Comparison of ENCODE assay signal across 27 cellular contexts in the genomic region with DNA sequence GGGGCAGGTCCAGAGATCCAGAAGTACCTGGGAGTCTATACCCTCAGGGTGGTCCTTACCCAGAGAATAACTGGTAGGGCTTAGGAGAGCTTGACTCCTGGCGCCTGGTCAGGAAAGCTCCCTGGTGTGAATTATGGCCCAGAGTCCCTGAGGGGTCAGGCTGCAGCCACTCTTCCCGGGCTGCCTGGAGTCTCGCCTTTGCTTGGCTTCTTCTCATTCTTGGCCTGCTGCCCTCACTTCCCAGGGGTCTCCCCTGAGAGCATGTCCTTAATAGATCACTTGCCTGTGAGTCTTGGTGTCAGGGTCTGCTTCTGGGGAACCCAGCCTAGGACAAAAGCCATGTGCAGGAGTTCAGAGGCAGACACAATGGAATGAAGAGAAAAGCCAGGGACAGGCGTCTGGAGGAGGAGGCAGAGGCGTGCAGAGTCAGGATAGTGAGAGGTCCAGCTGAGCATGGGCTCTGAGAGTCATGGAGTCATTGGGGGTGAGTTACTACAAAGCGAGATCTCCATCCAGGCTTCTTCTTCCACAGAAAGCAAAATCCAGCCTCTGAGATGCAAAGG.
"Had no signal": no experiment of that assay in that cellular context is flagged by ENCODE, and none has a peak within 500 bp of the region (broad histone marks: within the 10 kb centered on the region; RNA-seq: fewer than 3 reads in every experiment).

No MANE protein-coding gene starts in this region.

- H3K27ac ChIP-seq: left ventricle myocardium inferior, neural progenitor cell, ovary, suprapubic skin, thoracic aorta, tibial artery, upper lobe of left lung, vagina had no signal

- H3K4me3 ChIP-seq: heart left ventricle, left ventricle myocardium inferior, mucosa of descending colon, neural progenitor cell, ovary, smooth muscle cell, suprapubic skin, thoracic aorta, tibial artery, upper lobe of left lung, vagina had no signal

- H3K36me3 Mint-ChIP-seq: immature natural killer cell; naive thymus-derived CD8-positive, alpha-beta T cell; neural progenitor cell; stimulated activated effector memory CD8-positive, alpha-beta T cell treated with anti-CD3 and anti-CD28 coated beads, Interleukin-12 subunit alpha, Interleukin-12 subunit beta, amount 100 ng/mL, for 72 hours had no signal

- DNase-seq: heart left ventricle; hypothalamus; immature natural killer cell; kidney; left colon; left ventricle myocardium inferior; midbrain; mucosa of descending colon; naive thymus-derived CD8-positive, alpha-beta T cell; ovary; retina; right cardiac atrium; stimulated activated CD4-positive, alpha-beta T cell treated with anti-CD3 and anti-CD28 coated beads, Interleukin-1b, Interleukin-23, amount 100 ng/mL, for 48 hours; stimulated activated CD4-positive, alpha-beta T cell treated with anti-CD3 and anti-CD28 coated beads, Interleukin-2, amount 100 ng/mL, for 48 hours; stimulated activated naive CD4-positive, alpha-beta T cell; tibial artery had no signal

- H3K27ac Mint-ChIP-seq: immature natural killer cell; memory B cell; naive thymus-derived CD8-positive, alpha-beta T cell; nephron; neural progenitor cell; progenitor cell of endocrine pancreas; stimulated activated effector memory CD8-positive, alpha-beta T cell treated with anti-CD3 and anti-CD28 coated beads, Interleukin-12 subunit alpha, Interleukin-12 subunit beta, amount 100 ng/mL, for 72 hours; stimulated activated naive CD8-positive, alpha-beta T cell treated with anti-CD3 and anti-CD28 coated beads, Interleukin-15, Interleukin-2, amounts not matched to agents 100 ng/mL and 50 ng/mL, for 24 hours had no signal

- H3K36me3 ChIP-seq: heart left ventricle, left ventricle myocardium inferior, neural progenitor cell, ovary, suprapubic skin, thoracic aorta, tibial artery, upper lobe of left lung, vagina had no signal

- H3K4me1 ChIP-seq: heart left ventricle, left ventricle myocardium inferior, neural progenitor cell, tibial artery, upper lobe of left lung had no signal

- ATAC-seq: heart left ventricle; left colon; mucosa of descending colon; naive thymus-derived CD8-positive, alpha-beta T cell; right cardiac atrium; stimulated activated effector memory CD8-positive, alpha-beta T cell treated with anti-CD3 and anti-CD28 coated beads, Interleukin-12 subunit alpha, Interleukin-12 subunit beta, amount 100 ng/mL, for 72 hours had no signal

- H3K4me1 Mint-ChIP-seq: immature natural killer cell; memory B cell; naive thymus-derived CD8-positive, alpha-beta T cell; stimulated activated effector memory CD8-positive, alpha-beta T cell treated with anti-CD3 and anti-CD28 coated beads, Interleukin-12 subunit alpha, Interleukin-12 subunit beta, amount 100 ng/mL, for 72 hours had no signal

- H3K4me3 Mint-ChIP-seq: immature natural killer cell; memory B cell; naive thymus-derived CD8-positive, alpha-beta T cell; nephron; neural progenitor cell; stimulated activated effector memory CD8-positive, alpha-beta T cell treated with anti-CD3 and anti-CD28 coated beads, Interleukin-12 subunit alpha, Interleukin-12 subunit beta, amount 100 ng/mL, for 72 hours; stimulated activated naive CD8-positive, alpha-beta T cell treated with anti-CD3 and anti-CD28 coated beads, Interleukin-15, Interleukin-2, amounts not matched to agents 100 ng/mL and 50 ng/mL, for 24 hours had no signal

- H3K27me3 ChIP-seq: neural progenitor cell, ovary, tibial artery, upper lobe of left lung, vagina had no signal

- H3K9me3 ChIP-seq: heart left ventricle, left ventricle myocardium inferior, mucosa of descending colon, ovary, suprapubic skin, thoracic aorta, tibial artery, upper lobe of left lung, vagina had no signal

- H3K4me2 ChIP-seq: neural progenitor cell, smooth muscle cell had no signal

- H3K9me3 Mint-ChIP-seq: nephron; stimulated activated naive CD8-positive, alpha-beta T cell treated with anti-CD3 and anti-CD28 coated beads, Interleukin-15, Interleukin-2, amounts not matched to agents 100 ng/mL and 50 ng/mL, for 24 hours had no signal

- H3K9ac ChIP-seq: neural progenitor cell had no signal

- H2AFZ ChIP-seq: neural progenitor cell had no signal
